ENCODE assay signal across 14 cellular contexts in genomic region chr16:81640681-81641070, GRCh38.
A peak's percentile ranks its signal among the peaks of the same experiment; 100 is the strongest.
DNase-seq lines count a peak whose midpoint lies in the region; ATAC-seq and TF ChIP-seq lines count a peak whose summit lies in the region.
"Had no signal": no experiment of that assay in that cellular context is flagged by ENCODE, and none has a peak within 500 bp of the region (broad histone marks: within the 10 kb centered on the region; RNA-seq: fewer than 3 reads in every experiment).

No MANE protein-coding gene starts in this region.

- no peak for TF ChIP-seq CTCF in RWPE1 (conservative IDR thresholded peaks at IDR 0.05; ENCODE audit: low read depth)

- peaks cover 30 to 33% of the 10 kb centered on the region in 2 donors for H3K4me1 Mint-ChIP-seq in effector memory CD8-positive, alpha-beta T cell (ENCODE audit: low read depth in 2 of 2)
- H3K4me1 Mint-ChIP-seq in stimulated activated effector memory CD8-positive, alpha-beta T cell treated with anti-CD3 and anti-CD28 coated beads, Interleukin-12 subunit alpha, Interleukin-12 subunit beta, amount 100 ng/mL, for 72 hours, result peaks cover 46% of the 10 kb centered on the region

- ATAC-seq in effector memory CD8-positive, alpha-beta T cell (replicated peaks), result no peak
- no peak for ATAC-seq in stimulated activated effector memory CD8-positive, alpha-beta T cell treated with anti-CD3 and anti-CD28 coated beads, Interleukin-12 subunit alpha, Interleukin-12 subunit beta, amount 100 ng/mL, for 72 hours
- ATAC-seq in HG03378 (IDR thresholded peaks at IDR 0.05; ENCODE audit: unreplicated experiment) (no peak), HG03039 (IDR thresholded peaks at IDR 0.05; ENCODE audit: unreplicated experiment) (no peak)
- ATAC-seq: HCT116 had no signal

- H3K27ac Mint-ChIP-seq in effector memory CD8-positive, alpha-beta T cell, result peak overlapping the region; percentile 9 to 83
- H3K27ac Mint-ChIP-seq in stimulated activated effector memory CD8-positive, alpha-beta T cell treated with anti-CD3 and anti-CD28 coated beads, Interleukin-12 subunit alpha, Interleukin-12 subunit beta, amount 100 ng/mL, for 72 hours, result peak overlapping the region; percentile 48
- H3K27ac Mint-ChIP-seq: CD4-positive, alpha-beta T cell had no signal

- no peak overlapping the region for H3K4me3 Mint-ChIP-seq in effector memory CD8-positive, alpha-beta T cell
- H3K4me3 Mint-ChIP-seq in stimulated activated effector memory CD8-positive, alpha-beta T cell treated with anti-CD3 and anti-CD28 coated beads, Interleukin-12 subunit alpha, Interleukin-12 subunit beta, amount 100 ng/mL, for 72 hours, result no peak overlapping the region
- H3K4me3 Mint-ChIP-seq: CD4-positive, alpha-beta T cell had no signal

- CTCF ChIA-PET in RWPE1 (lab: Yijun Ruan, JAX), result interaction anchor here (0.6 to 0.7 kb wide), 3 partner anchors 17 to 195 kb away, joined by 3 to 4 read pairs (median 3); no protein-coding TSS in a partner anchor

- peaks cover 6% of the 10 kb centered on the region for H3K36me3 Mint-ChIP-seq in effector memory CD8-positive, alpha-beta T cell (ENCODE audit: insufficient read depth)
- H3K36me3 Mint-ChIP-seq in stimulated activated effector memory CD8-positive, alpha-beta T cell treated with anti-CD3 and anti-CD28 coated beads, Interleukin-12 subunit alpha, Interleukin-12 subunit beta, amount 100 ng/mL, for 72 hours, result peaks cover 34% of the 10 kb centered on the region

- DNase-seq in NCI-H82 (lab: John Stamatoyannopoulos, UW) (peak; percentile 24), NCI-H82 treated with DMSO at 0.1 percent for 48 hours (lab: John Stamatoyannopoulos, UW; ENCODE audit: unreplicated experiment) (no peak), RWPE1 (ENCODE audit: low spot score) (no peak), SHP77 (lab: John Stamatoyannopoulos, UW) (no peak)
- DNase-seq in effector memory CD8-positive, alpha-beta T cell, result no peak
- DNase-seq in stimulated activated effector memory CD8-positive, alpha-beta T cell treated with anti-CD3 and anti-CD28 coated beads, Interleukin-12 subunit alpha, Interleukin-12 subunit beta, amount 100 ng/mL, for 72 hours (ENCODE audit: low spot score in 2 of 2), result no peak
- DNase-seq: 8988T; CD4-positive, alpha-beta T cell; GM23248; NCI-H1436 treated with DMSO at 0.1 percent for 48 hours had no signal

- POLR2A ChIA-PET in RWPE1 (lab: Yijun Ruan, JAX; ENCODE audit: low non-redundant PET), result no interaction called here

- no peaks in the 10 kb centered on the region for H3K9me3 Mint-ChIP-seq in effector memory CD8-positive, alpha-beta T cell
- no peaks in the 10 kb centered on the region for H3K9me3 Mint-ChIP-seq in stimulated activated effector memory CD8-positive, alpha-beta T cell treated with anti-CD3 and anti-CD28 coated beads, Interleukin-12 subunit alpha, Interleukin-12 subunit beta, amount 100 ng/mL, for 72 hours
- H3K9me3 Mint-ChIP-seq: CD4-positive, alpha-beta T cell had no signal

- peak overlapping the region; percentile 39 for H3K27ac ChIP-seq in RWPE1
- H3K27ac ChIP-seq: GM23248, SJSA1 had no signal

- H3K27me3 Mint-ChIP-seq in effector memory CD8-positive, alpha-beta T cell, result no peaks in the 10 kb centered on the region
- H3K27me3 Mint-ChIP-seq: CD4-positive, alpha-beta T cell had no signal
